Comparison of ENCODE assay signal across 1 cellular context in the genomic region with DNA sequence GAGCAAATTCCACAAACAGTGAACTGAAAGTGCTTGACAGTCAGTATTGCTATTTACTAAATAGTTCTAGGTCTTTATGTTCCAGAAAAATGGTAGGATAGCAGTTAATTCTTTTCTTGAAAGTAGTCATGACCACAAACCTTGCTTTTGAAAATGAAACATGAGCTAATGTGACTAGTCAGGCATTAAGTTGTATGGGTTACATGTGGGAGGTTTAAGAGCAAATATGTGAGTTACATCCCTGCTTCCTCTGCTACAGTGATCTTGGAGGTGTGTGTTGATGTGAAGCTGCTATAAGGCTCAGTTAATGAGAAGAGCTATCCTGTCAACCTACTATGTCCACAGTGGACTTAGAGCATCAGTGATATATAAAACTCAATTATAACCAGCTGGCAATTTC.
TF ChIP-seq lines count a peak whose summit lies in the region.

No MANE protein-coding gene starts in this region.

TF ChIP-seq in HepG2, 621 proteins besides CTCF, POLR2A, EP300 and RAD21 (continued from another document):
- TF ChIP-seq, protein P1, sequence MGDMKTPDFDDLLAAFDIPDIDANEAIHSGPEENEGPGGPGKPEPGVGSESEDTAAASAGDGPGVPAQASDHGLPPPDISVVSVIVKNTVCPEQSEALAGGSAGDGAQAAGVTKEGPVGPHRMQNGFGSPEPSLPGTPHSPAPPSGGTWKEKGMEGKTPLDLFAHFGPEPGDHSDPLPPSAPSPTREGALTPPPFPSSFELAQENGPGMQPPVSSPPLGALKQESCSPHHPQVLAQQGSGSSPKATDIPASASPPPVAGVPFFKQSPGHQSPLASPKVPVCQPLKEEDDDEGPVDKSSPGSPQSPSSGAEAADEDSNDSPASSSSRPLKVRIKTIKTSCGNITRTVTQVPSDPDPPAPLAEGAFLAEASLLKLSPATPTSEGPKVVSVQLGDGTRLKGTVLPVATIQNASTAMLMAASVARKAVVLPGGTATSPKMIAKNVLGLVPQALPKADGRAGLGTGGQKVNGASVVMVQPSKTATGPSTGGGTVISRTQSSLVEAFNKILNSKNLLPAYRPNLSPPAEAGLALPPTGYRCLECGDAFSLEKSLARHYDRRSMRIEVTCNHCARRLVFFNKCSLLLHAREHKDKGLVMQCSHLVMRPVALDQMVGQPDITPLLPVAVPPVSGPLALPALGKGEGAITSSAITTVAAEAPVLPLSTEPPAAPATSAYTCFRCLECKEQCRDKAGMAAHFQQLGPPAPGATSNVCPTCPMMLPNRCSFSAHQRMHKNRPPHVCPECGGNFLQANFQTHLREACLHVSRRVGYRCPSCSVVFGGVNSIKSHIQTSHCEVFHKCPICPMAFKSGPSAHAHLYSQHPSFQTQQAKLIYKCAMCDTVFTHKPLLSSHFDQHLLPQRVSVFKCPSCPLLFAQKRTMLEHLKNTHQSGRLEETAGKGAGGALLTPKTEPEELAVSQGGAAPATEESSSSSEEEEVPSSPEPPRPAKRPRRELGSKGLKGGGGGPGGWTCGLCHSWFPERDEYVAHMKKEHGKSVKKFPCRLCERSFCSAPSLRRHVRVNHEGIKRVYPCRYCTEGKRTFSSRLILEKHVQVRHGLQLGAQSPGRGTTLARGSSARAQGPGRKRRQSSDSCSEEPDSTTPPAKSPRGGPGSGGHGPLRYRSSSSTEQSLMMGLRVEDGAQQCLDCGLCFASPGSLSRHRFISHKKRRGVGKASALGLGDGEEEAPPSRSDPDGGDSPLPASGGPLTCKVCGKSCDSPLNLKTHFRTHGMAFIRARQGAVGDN (CRISPR knock-in tag; IDR thresholded peaks at IDR 0.05), result no peak
- no peak for TF ChIP-seq ZNF616 (CRISPR knock-in tag; IDR thresholded peaks at IDR 0.05; ENCODE audit: low read depth)
- TF ChIP-seq ZMYM2 (CRISPR knock-in tag; IDR thresholded peaks at IDR 0.05), result no peak
- TF ChIP-seq GPN1 (CRISPR knock-in tag; IDR thresholded peaks at IDR 0.05; ENCODE audit: borderline replicate concordance), result no peak
- TF ChIP-seq HOXA9 (CRISPR knock-in tag; IDR thresholded peaks at IDR 0.05; ENCODE audit: borderline replicate concordance), result no peak
- TF ChIP-seq SSRP1 (CRISPR knock-in tag; IDR thresholded peaks at IDR 0.05), result no peak
- TF ChIP-seq, protein P2, sequence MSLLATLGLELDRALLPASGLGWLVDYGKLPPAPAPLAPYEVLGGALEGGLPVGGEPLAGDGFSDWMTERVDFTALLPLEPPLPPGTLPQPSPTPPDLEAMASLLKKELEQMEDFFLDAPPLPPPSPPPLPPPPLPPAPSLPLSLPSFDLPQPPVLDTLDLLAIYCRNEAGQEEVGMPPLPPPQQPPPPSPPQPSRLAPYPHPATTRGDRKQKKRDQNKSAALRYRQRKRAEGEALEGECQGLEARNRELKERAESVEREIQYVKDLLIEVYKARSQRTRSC (CRISPR knock-in tag; IDR thresholded peaks at IDR 0.05; ENCODE audit: low read depth), result no peak
- no peak for TF ChIP-seq XRCC5 (optimal IDR thresholded peaks at IDR 0.05; ENCODE audit: low read length)
